In genomic region chr4:38011484-38012162, GRCh38 we compare ENCODE assay signal across 23 cellular contexts. TPM values are rescaled to one million over a fixed set of nuclear protein-coding genes. Genes with fewer than 3 reads are reported as not detected.
DNase-seq lines count a peak whose midpoint lies in the region; FAIRE-seq and TF ChIP-seq lines count a peak whose summit lies in the region.
"Had no signal": no experiment of that assay in that cellular context is flagged by ENCODE, and none has a peak within 500 bp of the region (broad histone marks: within the 10 kb centered on the region; RNA-seq: fewer than 3 reads in every experiment).

No MANE protein-coding gene starts in this region.

- TF ChIP-seq CTCF in hepatocyte (IDR thresholded peaks at IDR 0.05; ENCODE audit: poor library complexity) (no peak), parathyroid adenoma (IDR thresholded peaks at IDR 0.05) (no peak), GM13976 (IDR thresholded peaks at IDR 0.05; ENCODE audit: borderline replicate concordance, control extremely low read depth, extremely low read depth, insufficient read depth, missing control alignments) (no peak)

- peaks cover 45% of the 10 kb centered on the region for H3K79me2 ChIP-seq in hepatocyte
- H3K79me2 ChIP-seq in parathyroid adenoma = peaks cover 36% of the 10 kb centered on the region

- H3K4me3 Mint-ChIP-seq in activated T-cell treated with anti-CD3 and anti-CD28 coated beads, Interleukin-2, amount 50 U/mL, for 24 hours = no peak overlapping the region
- H3K4me3 Mint-ChIP-seq: CD4-positive, alpha-beta T cell had no signal

- peaks cover 23% of the 10 kb centered on the region for H3K4me1 Mint-ChIP-seq in activated T-cell treated with anti-CD3 and anti-CD28 coated beads, Interleukin-2, amount 50 U/mL, for 24 hours (ENCODE audit: low read depth)

- TF ChIP-seq POLR2A in GM12892 (IDR thresholded peaks at IDR 0.05; ENCODE audit: low read depth, low read length) = no peak

- no peaks in the 10 kb centered on the region for H3K9me3 ChIP-seq in hepatocyte (ENCODE audit: low read depth)
- H3K9me3 ChIP-seq in parathyroid adenoma (ENCODE audit: control insufficient read depth, low read length) = no peaks in the 10 kb centered on the region
- H3K9me3 ChIP-seq: Caco-2 had no signal

- H3K27ac ChIP-seq in hepatocyte = peak overlapping the region; percentile 8
- H3K27ac ChIP-seq in parathyroid adenoma = peak overlapping the region; percentile 92

- peaks cover 26% of the 10 kb centered on the region for H3K4me1 ChIP-seq in hepatocyte (ENCODE audit: insufficient read depth)
- H3K4me1 ChIP-seq in parathyroid adenoma = peaks cover 25% of the 10 kb centered on the region
- H3K4me1 ChIP-seq: Caco-2 had no signal

- H3K27me3 Mint-ChIP-seq in activated T-cell treated with anti-CD3 and anti-CD28 coated beads, Interleukin-2, amount 50 U/mL, for 24 hours = no peaks in the 10 kb centered on the region
- H3K27me3 Mint-ChIP-seq: CD4-positive, alpha-beta T cell had no signal

- H3K36me3 Mint-ChIP-seq in activated T-cell treated with anti-CD3 and anti-CD28 coated beads, Interleukin-2, amount 50 U/mL, for 24 hours (ENCODE audit: low read depth) = peaks cover 27% of the 10 kb centered on the region

- peaks cover 3% of the 10 kb centered on the region for H4K20me1 ChIP-seq in hepatocyte (ENCODE audit: insufficient read depth, poor library complexity, severe bottlenecking)

- FAIRE-seq in GM12892 (lab: Jason Lieb, UNC) (peak; percentile 44), frontal cortex (lab: Jason Lieb, UNC) (no peak)
- FAIRE-seq: A204.1, GM12878, H1 had no signal

- H3K4me3 ChIP-seq in hepatocyte = no peak overlapping the region
- H3K4me3 ChIP-seq in parathyroid adenoma (ENCODE audit: low read depth, low read length) = no peak overlapping the region
- H3K4me3 ChIP-seq: GM12878 had no signal

- H3K4me2 ChIP-seq in hepatocyte (no peak overlapping the region), parathyroid adenoma (ENCODE audit: low read length) (no peak overlapping the region)

- H3K9ac ChIP-seq in parathyroid adenoma = no peak overlapping the region

- no peak for DNase-seq in activated T-cell treated with anti-CD3 and anti-CD28 coated beads, Interleukin-2, amount 50 U/mL, for 24 hours
- DNase-seq in activated T-cell treated with anti-CD3 and anti-CD28 coated beads, Interleukin-2, amount 50 U/mL, for 48 hours = no peak
- DNase-seq in GM12892 (ENCODE audit: insufficient read length) (no peak), hepatocyte (ENCODE audit: low spot score) (no peak), frontal cortex (ENCODE audit: low spot score in 2 of 2) (no peak), AML-193 (lab: John Stamatoyannopoulos, UW) (no peak), GM13976 (ENCODE audit: low spot score) (no peak)
- DNase-seq: Caco-2; CD4-positive, alpha-beta T cell; EL; KBM-7; NCI-H1105 treated with DMSO at 0.1 percent for 48 hours; NCI-H1694; NCI-H2107; NCI-H510A; NCI-H774; OCI-M1; Right ventricle myocardium superior had no signal

- H3K9me2 ChIP-seq in hepatocyte (replicated peaks; ENCODE audit: insufficient read depth) = no peaks in the 10 kb centered on the region

- peak overlapping the region; percentile 28 for H3K27ac Mint-ChIP-seq in activated T-cell treated with anti-CD3 and anti-CD28 coated beads, Interleukin-2, amount 50 U/mL, for 24 hours
- H3K27ac Mint-ChIP-seq: CD4-positive, alpha-beta T cell had no signal

- no peaks in the 10 kb centered on the region for H3K9me3 Mint-ChIP-seq in activated T-cell treated with anti-CD3 and anti-CD28 coated beads, Interleukin-2, amount 50 U/mL, for 24 hours
- H3K9me3 Mint-ChIP-seq: CD4-positive, alpha-beta T cell had no signal

- in situ Hi-C loops in GM13976 (cut with MboI; ENCODE audit: low sequenced_read_pairs, unreplicated experiment) = no loop called here

- 91% methylated on average over 3 of the region's 3 CpGs for WGBS in hepatocyte (ENCODE audit: low lambda C conversion rate, missing lambda C conversion rate)

- H3K27me3 ChIP-seq in hepatocyte (no peaks in the 10 kb centered on the region), parathyroid adenoma (ENCODE audit: control insufficient read depth, insufficient read depth, low read length) (no peaks in the 10 kb centered on the region)

- no peak overlapping the region for H2AFZ ChIP-seq in hepatocyte
- no peak overlapping the region for H2AFZ ChIP-seq in parathyroid adenoma

- H3K36me3 ChIP-seq in hepatocyte (replicated peaks; ENCODE audit: insufficient read depth, low read depth) (no peaks in the 10 kb centered on the region), parathyroid adenoma (ENCODE audit: control insufficient read depth, insufficient read depth, low read length) (no peaks in the 10 kb centered on the region)

RNA-seq across cellular contexts. Expression of gene PTTG2, which starts 51.4 kb away (rescaled TPM):
- not detected for polyA plus RNA-seq in GM12892 (2012; ENCODE audit: missing spikeins)
- total RNA-seq in hepatocyte (not detected in 2 replicates), frontal cortex (not detected)
- not detected in 2 replicates for polyA plus RNA-seq in hepatocyte
- total RNA-seq: Caco-2, H1 had no signal
- polyA plus RNA-seq: BJ, H1 had no signal
